ENCODE assay signal across 1 cellular context in the genomic region with DNA sequence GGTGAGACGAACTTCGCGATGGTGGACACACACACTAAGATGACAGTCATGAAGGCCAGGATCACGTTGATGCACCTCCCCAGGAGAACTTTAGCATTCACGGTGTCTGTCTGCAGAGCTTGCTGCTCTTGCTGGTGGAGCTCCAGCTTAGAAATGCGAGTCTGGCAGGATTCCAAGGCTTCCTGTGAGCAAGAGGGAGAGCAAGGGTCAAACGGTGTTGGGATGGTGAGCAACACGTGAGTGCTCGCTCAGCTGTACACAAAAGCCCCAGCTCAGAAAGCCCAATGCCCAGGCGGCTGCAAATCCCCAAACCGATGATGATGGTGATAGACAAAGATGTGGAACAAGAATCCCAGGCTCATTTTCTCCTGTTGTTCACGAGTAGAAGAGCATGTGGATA.
TF ChIP-seq lines count a peak whose summit lies in the region.

No MANE protein-coding gene starts in this region.

TF ChIP-seq in HepG2, 621 proteins besides CTCF, POLR2A, EP300 and RAD21 (continued from another document and continues in another):
- TF ChIP-seq, protein P1, sequence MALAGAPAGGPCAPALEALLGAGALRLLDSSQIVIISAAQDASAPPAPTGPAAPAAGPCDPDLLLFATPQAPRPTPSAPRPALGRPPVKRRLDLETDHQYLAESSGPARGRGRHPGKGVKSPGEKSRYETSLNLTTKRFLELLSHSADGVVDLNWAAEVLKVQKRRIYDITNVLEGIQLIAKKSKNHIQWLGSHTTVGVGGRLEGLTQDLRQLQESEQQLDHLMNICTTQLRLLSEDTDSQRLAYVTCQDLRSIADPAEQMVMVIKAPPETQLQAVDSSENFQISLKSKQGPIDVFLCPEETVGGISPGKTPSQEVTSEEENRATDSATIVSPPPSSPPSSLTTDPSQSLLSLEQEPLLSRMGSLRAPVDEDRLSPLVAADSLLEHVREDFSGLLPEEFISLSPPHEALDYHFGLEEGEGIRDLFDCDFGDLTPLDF (CRISPR knock-in tag; IDR thresholded peaks at IDR 0.05): no peak
- TF ChIP-seq ZNF101 (CRISPR knock-in tag; IDR thresholded peaks at IDR 0.05; ENCODE audit: borderline replicate concordance, low read depth): no peak
- no peak for TF ChIP-seq SRSF4 (IDR thresholded peaks at IDR 0.05; ENCODE audit: low read depth, low read length, poor library complexity, severe bottlenecking)
- TF ChIP-seq NFKBIZ (CRISPR knock-in tag; IDR thresholded peaks at IDR 0.05): no peak
- TF ChIP-seq TAF1 (CRISPR knock-in tag; IDR thresholded peaks at IDR 0.05): no peak
- no peak for TF ChIP-seq POLR2AphosphoS2 (IDR thresholded peaks at IDR 0.05; ENCODE audit: low read depth, low read length)
- TF ChIP-seq, protein P2, sequence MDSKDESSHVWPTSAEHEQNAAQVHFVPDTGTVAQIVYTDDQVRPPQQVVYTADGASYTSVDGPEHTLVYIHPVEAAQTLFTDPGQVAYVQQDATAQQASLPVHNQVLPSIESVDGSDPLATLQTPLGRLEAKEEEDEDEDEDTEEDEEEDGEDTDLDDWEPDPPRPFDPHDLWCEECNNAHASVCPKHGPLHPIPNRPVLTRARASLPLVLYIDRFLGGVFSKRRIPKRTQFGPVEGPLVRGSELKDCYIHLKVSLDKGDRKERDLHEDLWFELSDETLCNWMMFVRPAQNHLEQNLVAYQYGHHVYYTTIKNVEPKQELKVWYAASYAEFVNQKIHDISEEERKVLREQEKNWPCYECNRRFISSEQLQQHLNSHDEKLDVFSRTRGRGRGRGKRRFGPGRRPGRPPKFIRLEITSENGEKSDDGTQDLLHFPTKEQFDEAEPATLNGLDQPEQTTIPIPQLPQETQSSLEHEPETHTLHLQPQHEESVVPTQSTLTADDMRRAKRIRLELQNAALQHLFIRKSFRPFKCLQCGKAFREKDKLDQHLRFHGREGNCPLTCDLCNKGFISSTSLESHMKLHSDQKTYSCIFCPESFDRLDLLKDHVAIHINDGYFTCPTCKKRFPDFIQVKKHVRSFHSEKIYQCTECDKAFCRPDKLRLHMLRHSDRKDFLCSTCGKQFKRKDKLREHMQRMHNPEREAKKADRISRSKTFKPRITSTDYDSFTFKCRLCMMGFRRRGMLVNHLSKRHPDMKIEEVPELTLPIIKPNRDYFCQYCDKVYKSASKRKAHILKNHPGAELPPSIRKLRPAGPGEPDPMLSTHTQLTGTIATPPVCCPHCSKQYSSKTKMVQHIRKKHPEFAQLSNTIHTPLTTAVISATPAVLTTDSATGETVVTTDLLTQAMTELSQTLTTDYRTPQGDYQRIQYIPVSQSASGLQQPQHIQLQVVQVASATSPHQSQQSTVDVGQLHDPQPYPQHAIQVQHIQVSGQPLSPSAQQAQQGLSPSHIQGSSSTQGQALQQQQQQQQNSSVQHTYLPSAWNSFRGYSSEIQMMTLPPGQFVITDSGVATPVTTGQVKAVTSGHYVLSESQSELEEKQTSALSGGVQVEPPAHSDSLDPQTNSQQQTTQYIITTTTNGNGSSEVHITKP (CRISPR knock-in tag; IDR thresholded peaks at IDR 0.05; ENCODE audit: low read depth): no peak
- TF ChIP-seq RXRA (CRISPR knock-in tag; IDR thresholded peaks at IDR 0.05): peak; percentile 62; the same call in 1 of the 2 replicates
- TF ChIP-seq, protein P3, sequence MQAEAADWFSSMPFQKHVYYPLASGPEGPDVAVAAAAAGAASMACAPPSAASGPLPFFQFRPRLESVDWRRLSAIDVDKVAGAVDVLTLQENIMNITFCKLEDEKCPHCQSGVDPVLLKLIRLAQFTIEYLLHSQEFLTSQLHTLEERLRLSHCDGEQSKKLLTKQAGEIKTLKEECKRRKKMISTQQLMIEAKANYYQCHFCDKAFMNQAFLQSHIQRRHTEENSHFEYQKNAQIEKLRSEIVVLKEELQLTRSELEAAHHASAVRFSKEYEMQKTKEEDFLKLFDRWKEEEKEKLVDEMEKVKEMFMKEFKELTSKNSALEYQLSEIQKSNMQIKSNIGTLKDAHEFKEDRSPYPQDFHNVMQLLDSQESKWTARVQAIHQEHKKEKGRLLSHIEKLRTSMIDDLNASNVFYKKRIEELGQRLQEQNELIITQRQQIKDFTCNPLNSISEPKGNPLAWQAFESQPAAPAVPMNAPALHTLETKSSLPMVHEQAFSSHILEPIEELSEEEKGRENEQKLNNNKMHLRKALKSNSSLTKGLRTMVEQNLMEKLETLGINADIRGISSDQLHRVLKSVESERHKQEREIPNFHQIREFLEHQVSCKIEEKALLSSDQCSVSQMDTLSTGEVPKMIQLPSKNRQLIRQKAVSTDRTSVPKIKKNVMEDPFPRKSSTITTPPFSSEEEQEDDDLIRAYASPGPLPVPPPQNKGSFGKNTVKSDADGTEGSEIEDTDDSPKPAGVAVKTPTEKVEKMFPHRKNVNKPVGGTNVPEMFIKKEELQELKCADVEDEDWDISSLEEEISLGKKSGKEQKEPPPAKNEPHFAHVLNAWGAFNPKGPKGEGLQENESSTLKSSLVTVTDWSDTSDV (CRISPR knock-in tag; IDR thresholded peaks at IDR 0.05): no peak
- TF ChIP-seq SMARCC2 (IDR thresholded peaks at IDR 0.05): no peak
- TF ChIP-seq, protein P4, sequence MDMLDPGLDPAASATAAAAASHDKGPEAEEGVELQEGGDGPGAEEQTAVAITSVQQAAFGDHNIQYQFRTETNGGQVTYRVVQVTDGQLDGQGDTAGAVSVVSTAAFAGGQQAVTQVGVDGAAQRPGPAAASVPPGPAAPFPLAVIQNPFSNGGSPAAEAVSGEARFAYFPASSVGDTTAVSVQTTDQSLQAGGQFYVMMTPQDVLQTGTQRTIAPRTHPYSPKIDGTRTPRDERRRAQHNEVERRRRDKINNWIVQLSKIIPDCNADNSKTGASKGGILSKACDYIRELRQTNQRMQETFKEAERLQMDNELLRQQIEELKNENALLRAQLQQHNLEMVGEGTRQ (IDR thresholded peaks at IDR 0.05; ENCODE audit: low read depth, low read length): peak; percentile 66
- TF ChIP-seq, protein P4 (CRISPR knock-in tag; IDR thresholded peaks at IDR 0.05; ENCODE audit: borderline replicate concordance): peak; percentile 59; the same call in 1 of the 2 replicates
- TF ChIP-seq ZNF282 (IDR thresholded peaks at IDR 0.05; ENCODE audit: partially characterized antibody): no peak
- TF ChIP-seq ZNF33B (CRISPR knock-in tag; IDR thresholded peaks at IDR 0.05): no peak
- TF ChIP-seq ZNF44 (CRISPR knock-in tag; IDR thresholded peaks at IDR 0.05): no peak
- no peak for TF ChIP-seq SIX4 (CRISPR knock-in tag; IDR thresholded peaks at IDR 0.05)
- peak; percentile 68 for TF ChIP-seq PHF21A (CRISPR knock-in tag; IDR thresholded peaks at IDR 0.05)
- no peak for TF ChIP-seq ZNF556 (CRISPR knock-in tag; IDR thresholded peaks at IDR 0.05; ENCODE audit: borderline replicate concordance)
- no peak for TF ChIP-seq ZNF20 (CRISPR knock-in tag; IDR thresholded peaks at IDR 0.05)
- TF ChIP-seq, protein P5, sequence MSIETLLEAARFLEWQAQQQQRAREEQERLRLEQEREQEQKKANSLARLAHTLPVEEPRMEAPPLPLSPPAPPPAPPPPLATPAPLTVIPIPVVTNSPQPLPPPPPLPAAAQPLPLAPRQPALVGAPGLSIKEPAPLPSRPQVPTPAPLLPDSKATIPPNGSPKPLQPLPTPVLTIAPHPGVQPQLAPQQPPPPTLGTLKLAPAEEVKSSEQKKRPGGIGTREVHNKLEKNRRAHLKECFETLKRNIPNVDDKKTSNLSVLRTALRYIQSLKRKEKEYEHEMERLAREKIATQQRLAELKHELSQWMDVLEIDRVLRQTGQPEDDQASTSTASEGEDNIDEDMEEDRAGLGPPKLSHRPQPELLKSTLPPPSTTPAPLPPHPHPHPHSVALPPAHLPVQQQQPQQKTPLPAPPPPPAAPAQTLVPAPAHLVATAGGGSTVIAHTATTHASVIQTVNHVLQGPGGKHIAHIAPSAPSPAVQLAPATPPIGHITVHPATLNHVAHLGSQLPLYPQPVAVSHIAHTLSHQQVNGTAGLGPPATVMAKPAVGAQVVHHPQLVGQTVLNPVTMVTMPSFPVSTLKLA (IDR thresholded peaks at IDR 0.05): no peak
- TF ChIP-seq, protein P6, sequence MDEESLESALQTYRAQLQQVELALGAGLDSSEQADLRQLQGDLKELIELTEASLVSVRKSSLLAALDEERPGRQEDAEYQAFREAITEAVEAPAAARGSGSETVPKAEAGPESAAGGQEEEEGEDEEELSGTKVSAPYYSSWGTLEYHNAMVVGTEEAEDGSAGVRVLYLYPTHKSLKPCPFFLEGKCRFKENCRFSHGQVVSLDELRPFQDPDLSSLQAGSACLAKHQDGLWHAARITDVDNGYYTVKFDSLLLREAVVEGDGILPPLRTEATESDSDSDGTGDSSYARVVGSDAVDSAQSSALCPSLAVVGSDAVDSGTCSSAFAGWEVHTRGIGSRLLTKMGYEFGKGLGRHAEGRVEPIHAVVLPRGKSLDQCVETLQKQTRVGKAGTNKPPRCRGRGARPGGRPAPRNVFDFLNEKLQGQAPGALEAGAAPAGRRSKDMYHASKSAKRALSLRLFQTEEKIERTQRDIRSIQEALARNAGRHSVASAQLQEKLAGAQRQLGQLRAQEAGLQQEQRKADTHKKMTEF (CRISPR knock-in tag; IDR thresholded peaks at IDR 0.05): no peak
- TF ChIP-seq FLYWCH1 (CRISPR knock-in tag; IDR thresholded peaks at IDR 0.05): no peak
- TF ChIP-seq MIXL1 (CRISPR knock-in tag; IDR thresholded peaks at IDR 0.05): peak; percentile 39; the same call in 1 of the 2 replicates
- TF ChIP-seq ZNF652 (CRISPR knock-in tag; IDR thresholded peaks at IDR 0.05; ENCODE audit: borderline replicate concordance, low read depth): peak; percentile 48; the same call in 1 of the 2 replicates
- no peak for TF ChIP-seq GABPA (IDR thresholded peaks at IDR 0.05; ENCODE audit: low read depth, low read length)
- TF ChIP-seq GABPA (CRISPR knock-in tag; IDR thresholded peaks at IDR 0.05; ENCODE audit: low read depth): no peak
- peak; percentile 74 for TF ChIP-seq ZNF644 (CRISPR knock-in tag; IDR thresholded peaks at IDR 0.05; ENCODE audit: low read depth)
- TF ChIP-seq MYNN (CRISPR knock-in tag; IDR thresholded peaks at IDR 0.05; ENCODE audit: low read depth): no peak
- TF ChIP-seq ZNF607 (CRISPR knock-in tag; IDR thresholded peaks at IDR 0.05; ENCODE audit: borderline replicate concordance): no peak
- TF ChIP-seq RARA (CRISPR knock-in tag; IDR thresholded peaks at IDR 0.05): peak; percentile 73
- TF ChIP-seq MBD4 (IDR thresholded peaks at IDR 0.05; ENCODE audit: borderline replicate concordance, low read length): no peak
- TF ChIP-seq ARID2 (CRISPR knock-in tag; IDR thresholded peaks at IDR 0.05; ENCODE audit: borderline replicate concordance): no peak
- TF ChIP-seq ZSCAN22 (CRISPR knock-in tag; IDR thresholded peaks at IDR 0.05): no peak
- TF ChIP-seq ZFP36L1 (CRISPR knock-in tag; IDR thresholded peaks at IDR 0.05): no peak
- TF ChIP-seq ZBTB3 (CRISPR knock-in tag; IDR thresholded peaks at IDR 0.05; ENCODE audit: borderline replicate concordance, low read depth): no peak
- no peak for TF ChIP-seq ZNF326 (CRISPR knock-in tag; IDR thresholded peaks at IDR 0.05; ENCODE audit: borderline replicate concordance)
- TF ChIP-seq U2AF2 (IDR thresholded peaks at IDR 0.05; ENCODE audit: low read depth, low read length): no peak
- TF ChIP-seq GATAD2A (CRISPR knock-in tag; IDR thresholded peaks at IDR 0.05): peak; percentile 63
- TF ChIP-seq NBN (conservative IDR thresholded peaks at IDR 0.05): no peak
- no peak for TF ChIP-seq ZNF782 (CRISPR knock-in tag; IDR thresholded peaks at IDR 0.05; ENCODE audit: borderline replicate concordance)
- no peak for TF ChIP-seq ZNF543 (CRISPR knock-in tag; IDR thresholded peaks at IDR 0.05)
- no peak for TF ChIP-seq TBP (CRISPR knock-in tag; IDR thresholded peaks at IDR 0.05)
- TF ChIP-seq PRPF4 (IDR thresholded peaks at IDR 0.05; ENCODE audit: low read depth, low read length, poor library complexity, severe bottlenecking): no peak
